In the genomic region with DNA sequence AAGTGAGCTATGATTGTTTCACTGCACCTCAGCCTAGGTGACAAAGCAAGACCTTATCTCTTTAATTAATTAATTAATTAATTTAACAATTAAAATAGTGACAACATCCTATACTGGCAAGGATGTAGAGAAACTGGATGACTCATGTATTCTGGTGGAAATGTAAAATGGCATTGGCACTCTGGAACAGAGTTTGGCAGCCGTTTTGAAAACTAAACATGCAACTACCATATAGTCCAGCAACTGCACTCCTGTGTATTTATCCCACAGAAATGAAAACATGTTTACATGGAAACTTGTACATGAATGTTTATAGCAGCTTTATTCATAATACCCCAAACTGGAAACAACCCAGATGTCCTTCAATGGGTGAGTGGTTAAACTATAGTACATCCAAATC, we compare ENCODE assay signal across 1 cellular context.
A peak's percentile ranks its signal among the peaks of the same experiment; 100 is the strongest.
TF ChIP-seq lines count a peak whose summit lies in the region.

No MANE protein-coding gene starts in this region.

TF ChIP-seq in endothelial cell of umbilical vein, 7 proteins besides CTCF, POLR2A, EP300 and RAD21:
- TF ChIP-seq MAX (IDR thresholded peaks at IDR 0.05; ENCODE audit: insufficient read depth, insufficient read length): no peak
- no peak for TF ChIP-seq POLR2AphosphoS5 (IDR thresholded peaks at IDR 0.05; ENCODE audit: insufficient read depth, low read depth, low read length)
- peak; percentile 61 for TF ChIP-seq JUN (IDR thresholded peaks at IDR 0.05; ENCODE audit: borderline replicate concordance, insufficient read depth, insufficient read length, low read depth)
- no peak for TF ChIP-seq GATA2 (IDR thresholded peaks at IDR 0.05; ENCODE audit: insufficient read depth, insufficient read length, low read depth, low read length)
- TF ChIP-seq MYC (IDR thresholded peaks at IDR 0.05; ENCODE audit: low read depth, low read length): no peak
- TF ChIP-seq EZH2 (IDR thresholded peaks at IDR 0.05; ENCODE audit: borderline replicate concordance, low read depth, low read length, severe bottlenecking): no peak
- peak; percentile 59 for TF ChIP-seq FOS (IDR thresholded peaks at IDR 0.05; ENCODE audit: borderline replicate concordance, insufficient read depth, low read length)
